ENCODE assay signal across 4 cellular contexts in genomic region chr3:120291552-120291951, GRCh38. TPM values are rescaled to one million over a fixed set of nuclear protein-coding genes. Genes with fewer than 3 reads are reported as not detected.
"Had no signal": no experiment of that assay in that cellular context is flagged by ENCODE, and none has a peak within 500 bp of the region (broad histone marks: within the 10 kb centered on the region; RNA-seq: fewer than 3 reads in every experiment).

No MANE protein-coding gene starts in this region.

RNA-seq across cellular contexts. Expression of gene GPR156, which starts 6.5 kb away (rescaled TPM):
- total RNA-seq: activated CD8-positive, alpha-beta T cell treated with anti-CD3 and anti-CD28 coated beads, Interleukin-2, amount 10 ng/mL, durations not matched to agents 7 days and 5 days; activated naive CD8-positive, alpha-beta T cell treated with anti-CD3 and anti-CD28 coated beads, Interleukin-2, amount 10 ng/mL, durations not matched to agents 7 days and 5 days; activated T-helper 2 cell treated with anti-CD3 and anti-CD28 coated beads, Interferon-gamma antibody, Interleukin-2, Interleukin-4, amounts not matched to agents 10 μg/mL and 5 μg/mL and 100 μg/mL, durations not matched to agents 14 hours and 24 hours and 36 hours; Right ventricle myocardium inferior had no signal
